In the genomic region with DNA sequence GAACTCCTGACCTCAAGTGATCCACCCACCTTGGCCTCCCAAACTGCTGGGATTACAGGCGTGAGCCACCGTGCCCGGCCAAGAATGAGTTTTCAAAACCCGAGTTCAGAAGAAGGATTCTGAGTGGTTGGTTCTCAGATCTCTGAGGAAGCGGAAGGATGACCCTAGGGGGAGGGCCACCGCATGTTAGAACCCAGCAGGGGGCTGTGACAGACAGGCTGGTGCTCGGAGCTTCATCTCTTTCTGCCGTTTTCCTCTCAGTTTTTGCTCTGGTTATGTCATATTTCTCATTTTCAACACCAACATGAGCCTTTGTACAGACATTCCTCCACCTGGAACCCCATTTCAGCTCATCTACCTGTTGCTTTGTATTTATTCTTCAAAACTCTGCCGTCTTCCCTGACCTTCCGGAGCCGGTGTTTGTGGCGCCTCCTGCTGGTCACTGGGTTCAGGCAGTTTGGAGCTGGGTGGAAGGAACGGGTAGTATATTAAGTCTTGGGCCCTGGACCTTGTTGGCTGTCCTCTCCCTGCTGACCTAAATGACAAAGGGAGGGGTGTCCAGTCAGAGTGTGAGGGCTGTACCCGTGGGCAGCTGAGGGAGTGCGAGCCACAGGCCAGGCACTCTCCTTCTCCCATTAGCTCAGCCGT, we compare ENCODE assay signal across 11 cellular contexts. TPM values are rescaled to one million over a fixed set of nuclear protein-coding genes. Genes with fewer than 3 reads are reported as not detected.
DNase-seq lines count a peak whose midpoint lies in the region; ATAC-seq, FAIRE-seq and TF ChIP-seq lines count a peak whose summit lies in the region.
"Had no signal": no experiment of that assay in that cellular context is flagged by ENCODE, and none has a peak within 500 bp of the region (broad histone marks: within the 10 kb centered on the region; RNA-seq: fewer than 3 reads in every experiment).

A gene with protein sequence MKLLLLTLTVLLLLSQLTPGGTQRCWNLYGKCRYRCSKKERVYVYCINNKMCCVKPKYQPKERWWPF (plus strand): TSS at position 621 of the 648 bp plus-strand sequence. CDS start 67 bp downstream, outside the sequence.

- H3K9me3 ChIP-seq in AG04450 (ENCODE audit: control insufficient read depth, insufficient read depth, low read length): no peaks in the 10 kb centered on the region
- H3K9me3 ChIP-seq in DOHH2 (ENCODE audit: control insufficient read depth, insufficient read depth, low read length): no peaks in the 10 kb centered on the region
- H3K9me3 ChIP-seq: adrenal gland, gastroesophageal sphincter had no signal

- TF ChIP-seq POLR2A in NB4 (IDR thresholded peaks at IDR 0.05; ENCODE audit: extremely low read depth, insufficient read length): no peak

- ATAC-seq in HG03039 (IDR thresholded peaks at IDR 0.05; ENCODE audit: unreplicated experiment): no peak
- ATAC-seq: gastroesophageal sphincter had no signal

- CTCF ChIA-PET in AG04450 (lab: Charles Lee): interaction anchor here (1.0 kb wide), 2 partner anchors 20 to 62 kb away, joined by 4 read pairs; no protein-coding TSS in a partner anchor

- H3K9me2 ChIP-seq in DOHH2 (replicated peaks; ENCODE audit: control insufficient read depth, low read length): no peaks in the 10 kb centered on the region

- no peaks in the 10 kb centered on the region for H3K36me3 ChIP-seq in DOHH2 (ENCODE audit: control insufficient read depth, low read length)
- H3K36me3 ChIP-seq: adrenal gland, gastroesophageal sphincter had no signal

- DNase-seq in AG04450 (ENCODE audit: low read depth, low spot score) (no peak), NB4 (ENCODE audit: low read depth) (peak; percentile 11), epithelial cell of proximal tubule (ENCODE audit: low read depth) (no peak), urothelium cell line (ENCODE audit: low spot score) (no peak), middle frontal gyrus (ENCODE audit: extremely low spot score, low spot score) (no peak)
- DNase-seq: adrenal gland, NCI-H1694 treated with DMSO at 0.1 percent for 48 hours, retina had no signal

- no peaks in the 10 kb centered on the region for H3K27me3 ChIP-seq in AG04450 (ENCODE audit: control insufficient read depth, insufficient read depth, low read length)
- H3K27me3 ChIP-seq in DOHH2 (ENCODE audit: control insufficient read depth, low read length): no peaks in the 10 kb centered on the region
- H3K27me3 ChIP-seq: adrenal gland had no signal

- H3F3A ChIP-seq in DOHH2 (ENCODE audit: control insufficient read depth, insufficient read depth): no peaks in the 10 kb centered on the region

- no peaks in the 10 kb centered on the region for H4K20me1 ChIP-seq in DOHH2 (ENCODE audit: control insufficient read depth, insufficient read depth, low read depth, low read length)

- no peak within 1 kb of the TSS for H3K4me2 ChIP-seq in DOHH2 (ENCODE audit: low read length)

- no peak for FAIRE-seq in urothelium cell line (lab: Jason Lieb, UNC)

- no peak within 1 kb of the TSS for H3K27ac ChIP-seq in AG04450 (ENCODE audit: low read depth, low read length)
- no peak within 1 kb of the TSS for H3K27ac ChIP-seq in DOHH2 (ENCODE audit: low read depth, low read length)
- H3K27ac ChIP-seq: adrenal gland, gastroesophageal sphincter had no signal

- POLR2A ChIA-PET in AG04450 (lab: Yijun Ruan, JAX): no interaction called here

- no peaks in the 10 kb centered on the region for H3K79me2 ChIP-seq in DOHH2 (ENCODE audit: control insufficient read depth, low read length)

- H3K4me3 ChIP-seq in AG04450 (ENCODE audit: low read depth, low read length) (no peak within 1 kb of the TSS), DOHH2 (ENCODE audit: low read length) (no peak within 1 kb of the TSS), NB4 (ENCODE audit: low read depth, low read length) (no peak within 1 kb of the TSS), epithelial cell of proximal tubule (ENCODE audit: low read depth, low read length) (no peak within 1 kb of the TSS)
- H3K4me3 ChIP-seq: adrenal gland, gastroesophageal sphincter had no signal

- TF ChIP-seq CTCF in AG04450 (IDR thresholded peaks at IDR 0.05; ENCODE audit: low read depth, low read length) (peak; percentile 7; the same call in 1 of the 2 replicates), DOHH2 (IDR thresholded peaks at IDR 0.05; ENCODE audit: low read depth, low read length, poor library complexity, severe bottlenecking) (peak; percentile 75), NB4 (IDR thresholded peaks at IDR 0.05; ENCODE audit: low read depth, low read length) (peak; percentile 47), epithelial cell of proximal tubule (conservative IDR thresholded peaks at IDR 0.05; ENCODE audit: low read depth, low read length) (peak; percentile 28)

- H3K4me1 ChIP-seq in DOHH2 (ENCODE audit: control insufficient read depth, low read length): no peaks in the 10 kb centered on the region
- H3K4me1 ChIP-seq: adrenal gland, gastroesophageal sphincter had no signal

RNA-seq across cellular contexts. Expression of the gene that starts here (rescaled TPM):
- polyA plus RNA-seq in AG04450 (2011; rRNA removed): not detected in 2 replicates
- not detected in 2 replicates for polyA minus RNA-seq in AG04450 (2011; rRNA and poly(A)+ RNA removed)
- total RNA-seq in epithelial cell of proximal tubule: not detected in 2 replicates
- total RNA-seq: adrenal gland, gastroesophageal sphincter had no signal
- polyA plus RNA-seq: adrenal gland had no signal

Comparison
In these comparisons a context has a peak if more than half of its experiments do, and no peak if none do; other contexts are left out.
1. CTCF ChIP-seq: peak in every context shown above with its lines; median percentile 75 in DOHH2; 47 in NB4; 28 in epithelial cell of proximal tubule; 7 in AG04450.